8 cellular contexts compared by ENCODE assay signal in the genomic region with DNA sequence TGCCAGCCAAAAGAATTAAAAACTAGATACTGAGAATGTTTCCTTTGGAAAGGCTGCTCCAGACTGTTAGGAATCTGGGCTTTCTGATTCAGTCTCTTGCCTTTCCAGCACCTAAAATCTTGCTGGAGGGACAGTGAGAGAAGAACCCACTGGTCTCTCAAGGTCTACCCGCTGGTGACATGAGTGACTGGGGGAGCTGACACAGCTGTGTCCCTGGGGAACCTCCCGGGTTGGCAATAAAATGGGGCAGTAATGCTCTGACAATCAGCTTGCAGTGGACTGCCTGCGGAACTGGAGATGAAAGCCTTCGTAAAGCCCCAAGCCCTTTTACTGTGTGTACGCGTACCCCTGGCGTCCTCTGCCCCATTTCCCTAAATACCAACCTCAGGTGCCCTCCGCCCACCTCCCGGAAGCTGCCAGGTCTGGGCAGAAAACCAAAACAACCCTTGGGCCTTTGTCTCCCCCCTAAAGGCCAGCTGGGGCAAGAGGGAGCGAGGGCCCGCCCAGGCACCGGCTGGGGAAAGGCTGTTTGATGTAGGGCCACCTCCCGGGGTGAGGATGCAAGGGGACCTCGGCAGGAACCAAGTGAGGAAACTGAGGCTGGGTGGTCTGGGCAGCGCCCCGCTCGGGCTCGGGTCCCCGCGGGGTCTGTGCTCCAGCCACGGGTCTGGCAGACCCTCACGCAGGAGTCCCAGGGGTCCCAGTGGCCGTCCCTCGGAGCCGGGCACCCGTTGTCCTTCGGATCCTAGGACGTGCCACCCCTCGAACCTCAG. TPM values are rescaled to one million over a fixed set of nuclear protein-coding genes. Genes with fewer than 3 reads are reported as not detected.
A peak's percentile ranks its signal among the peaks of the same experiment; 100 is the strongest.
DNase-seq lines count a peak whose midpoint lies in the region; ATAC-seq, FAIRE-seq and TF ChIP-seq lines count a peak whose summit lies in the region.

No MANE protein-coding gene starts in this region.

- H3F3A ChIP-seq in DOHH2 (ENCODE audit: control insufficient read depth, insufficient read depth), result no peaks in the 10 kb centered on the region

- peak overlapping the region; percentile 91 for H3K4me3 Mint-ChIP-seq in activated T-helper 17 cell treated with anti-CD3 and anti-CD28 coated beads, Interleukin-2, amount 50 U/mL, for 72 hours

- no peak overlapping the region for H2AFZ ChIP-seq in Karpas-422 (ENCODE audit: low read length)

- peak; percentile 11 for ATAC-seq in activated T-helper 17 cell treated with anti-CD3 and anti-CD28 coated beads, Interleukin-2, amount 50 U/mL, for 72 hours (replicated peaks)
- peak in 1 of 2 donors; percentile 3 for ATAC-seq in right cardiac atrium

- H3K27me3 ChIP-seq in DOHH2 (ENCODE audit: control insufficient read depth, low read length) (no peaks in the 10 kb centered on the region), Karpas-422 (ENCODE audit: low read length) (no peaks in the 10 kb centered on the region), right cardiac atrium (ENCODE audit: control insufficient read depth, insufficient read depth) (no peaks in the 10 kb centered on the region)

- H3K4me2 ChIP-seq in DOHH2 (ENCODE audit: low read length), result peak overlapping the region; percentile 95
- peak overlapping the region; percentile 92 for H3K4me2 ChIP-seq in Karpas-422 (ENCODE audit: low read depth, low read length, poor library complexity, severe bottlenecking)

- peaks cover 9% of the 10 kb centered on the region for H3K4me1 Mint-ChIP-seq in activated T-helper 17 cell treated with anti-CD3 and anti-CD28 coated beads, Interleukin-2, amount 50 U/mL, for 72 hours

- H3K9me3 Mint-ChIP-seq in activated T-helper 17 cell treated with anti-CD3 and anti-CD28 coated beads, Interleukin-2, amount 50 U/mL, for 72 hours, result no peaks in the 10 kb centered on the region

- H3K4me1 ChIP-seq in DOHH2 (ENCODE audit: control insufficient read depth, low read length) (peaks cover 29% of the 10 kb centered on the region), Karpas-422 (ENCODE audit: low read length) (peaks cover 52% of the 10 kb centered on the region), right cardiac atrium (ENCODE audit: control insufficient read depth, insufficient read depth, low read length) (peaks cover 5% of the 10 kb centered on the region)

- peak overlapping the region; percentile 100 for H3K9ac ChIP-seq in Karpas-422 (ENCODE audit: low read length)

- H4K20me1 ChIP-seq in DOHH2 (ENCODE audit: control insufficient read depth, insufficient read depth, low read depth, low read length) (peaks cover 11% of the 10 kb centered on the region), Karpas-422 (ENCODE audit: insufficient read depth, low read depth, low read length) (peaks cover 13% of the 10 kb centered on the region)

- TF ChIP-seq CTCF in DOHH2 (IDR thresholded peaks at IDR 0.05; ENCODE audit: low read depth, low read length, poor library complexity, severe bottlenecking), result no peak

- H3K27me3 Mint-ChIP-seq in activated T-helper 17 cell treated with anti-CD3 and anti-CD28 coated beads, Interleukin-2, amount 50 U/mL, for 72 hours, result no peaks in the 10 kb centered on the region

- no peak for FAIRE-seq in GM19239 (lab: Jason Lieb, UNC)

- no peaks in the 10 kb centered on the region for H3K9me2 ChIP-seq in DOHH2 (replicated peaks; ENCODE audit: control insufficient read depth, low read length)
- H3K9me2 ChIP-seq in Karpas-422 (replicated peaks; ENCODE audit: insufficient read depth, low read length), result no peaks in the 10 kb centered on the region

- 4% methylated on average over 29 of the region's 29 CpGs for WGBS in right cardiac atrium

- peak; percentile 60 for DNase-seq in Karpas-422
- DNase-seq in right cardiac atrium, result no peak
- no peak for DNase-seq in skeletal muscle cell (ENCODE audit: low read depth)
- DNase-seq in NCI-H1436 treated with DMSO at 0.1 percent for 48 hours (lab: John Stamatoyannopoulos, UW), result no peak
- no peak for DNase-seq in activated gamma-delta T cell treated with Interleukin-2 at 50 U/mL for 16 hours
- DNase-seq in GM19239 (ENCODE audit: insufficient read length, low spot score), result no peak

- H3K27ac Mint-ChIP-seq in activated T-helper 17 cell treated with anti-CD3 and anti-CD28 coated beads, Interleukin-2, amount 50 U/mL, for 72 hours, result peak overlapping the region; percentile 88

- H3K79me2 ChIP-seq in DOHH2 (ENCODE audit: control insufficient read depth, low read length) (peaks cover 54% of the 10 kb centered on the region), Karpas-422 (ENCODE audit: low read length) (peaks cover 49% of the 10 kb centered on the region)

- intact Hi-C loops in right cardiac atrium (cut with DNase I), result no loop called here

- H3K36me3 Mint-ChIP-seq in activated T-helper 17 cell treated with anti-CD3 and anti-CD28 coated beads, Interleukin-2, amount 50 U/mL, for 72 hours (ENCODE audit: low read depth), result peaks cover 45% of the 10 kb centered on the region

- H3K36me3 ChIP-seq in DOHH2 (ENCODE audit: control insufficient read depth, low read length) (peaks cover 31% of the 10 kb centered on the region), Karpas-422 (ENCODE audit: insufficient read depth, low read length) (no peaks in the 10 kb centered on the region)

- H3K9me3 ChIP-seq in DOHH2 (ENCODE audit: control insufficient read depth, insufficient read depth, low read length), result no peaks in the 10 kb centered on the region
- H3K9me3 ChIP-seq in Karpas-422 (ENCODE audit: low read length), result no peaks in the 10 kb centered on the region
- H3K9me3 ChIP-seq in right cardiac atrium (ENCODE audit: control insufficient read depth, low read length), result no peaks in the 10 kb centered on the region

- peak overlapping the region; percentile 37 for H3K27ac ChIP-seq in DOHH2 (ENCODE audit: low read depth, low read length)
- H3K27ac ChIP-seq in Karpas-422 (ENCODE audit: low read length), result peak overlapping the region; percentile 84
- peak overlapping the region; percentile 80 for H3K27ac ChIP-seq in right cardiac atrium (ENCODE audit: low read length)

- H3K4me3 ChIP-seq in DOHH2 (ENCODE audit: low read length) (peak overlapping the region; percentile 82), Karpas-422 (ENCODE audit: low read length) (peak overlapping the region; percentile 100), right cardiac atrium (ENCODE audit: low read length) (peak overlapping the region; percentile 83), skeletal muscle cell (ENCODE audit: low read depth, low read length) (peak overlapping the region; percentile 96)

RNA-seq across cellular contexts. Expression of a gene that starts 0.7 kb away (rescaled TPM):
- 55.8 and 80.6 TPM in 2 replicates for total RNA-seq in Karpas-422 (2014; rRNA removed; shearing (Covaris generic); ENCODE audit: low replicate concordance)
- total RNA-seq in activated T-helper 17 cell treated with anti-CD3 and anti-CD28 coated beads, Interleukin-2, amount 50 U/mL, for 72 hours, result 10 to 100 TPM; 81.4 to 84.9 TPM
- total RNA-seq in right cardiac atrium, result 10 to 100 TPM; 14.4 to 18.8 (median 16.5) TPM
- polyA plus RNA-seq in right cardiac atrium, result 10.8 TPM
